In genomic region chr10:51344371-51344770, GRCh38 we compare ENCODE assay signal across 16 cellular contexts.
DNase-seq lines count a peak whose midpoint lies in the region; TF ChIP-seq lines count a peak whose summit lies in the region.
"Had no signal": no experiment of that assay in that cellular context is flagged by ENCODE, and none has a peak within 500 bp of the region (broad histone marks: within the 10 kb centered on the region; RNA-seq: fewer than 3 reads in every experiment).

No MANE protein-coding gene starts in this region.

- no peaks in the 10 kb centered on the region for H3K36me3 ChIP-seq in adipocyte (ENCODE audit: control insufficient read depth, insufficient read depth, low read length, severe bottlenecking)

- H3K9ac ChIP-seq in adipocyte (ENCODE audit: low read length), result no peak overlapping the region

- peak; percentile 44 for DNase-seq in HCEC 1CT
- peak; percentile 25 for DNase-seq in adipocyte (ENCODE audit: low read depth)
- DNase-seq in choroid plexus epithelial cell (ENCODE audit: low read depth), result peak; percentile 36
- DNase-seq in iris pigment epithelial cell (ENCODE audit: low read depth), result peak; percentile 5
- no peak for DNase-seq in RKO (ENCODE audit: low spot score)
- DNase-seq in NCI-H1930 (lab: John Stamatoyannopoulos, UW), result no peak
- no peak for DNase-seq in KG1 (lab: John Stamatoyannopoulos, UW)
- no peak for DNase-seq in NCI-H2081 (lab: John Stamatoyannopoulos, UW)
- DNase-seq: AML-193; Caco-2; CD4-positive, alpha-beta T cell; DMS79; GDM1; HFFc6 had no signal

- TF ChIP-seq CTCF in choroid plexus epithelial cell (conservative IDR thresholded peaks at IDR 0.05; ENCODE audit: low read depth, low read length), result no peak

- no peaks in the 10 kb centered on the region for H3K27me3 ChIP-seq in adipocyte (replicated peaks; ENCODE audit: control insufficient read depth, insufficient read depth, low read length)

- H3K4me1 ChIP-seq in adipocyte (ENCODE audit: control insufficient read depth, insufficient read depth, low read length), result no peaks in the 10 kb centered on the region
- H3K4me1 ChIP-seq: A549, Caco-2 had no signal

- H3K4me3 ChIP-seq in adipocyte (ENCODE audit: low read length) (no peak overlapping the region), choroid plexus epithelial cell (ENCODE audit: low read depth, low read length) (no peak overlapping the region)
- H3K4me3 ChIP-seq: A549, GM23338 had no signal

- H3K9me3 ChIP-seq in adipocyte (ENCODE audit: control insufficient read depth, low read length), result no peaks in the 10 kb centered on the region
- H3K9me3 ChIP-seq: A549, Caco-2 had no signal

Comparison
In these comparisons a context has a peak if more than half of its experiments do, and no peak if none do; other contexts are left out.
1. DNase-seq: peak in HCEC 1CT (single experiment), adipocyte (single experiment), choroid plexus epithelial cell (single experiment) and iris pigment epithelial cell (single experiment); none in RKO (single experiment), NCI-H1930 (0 of 2), KG1 (single experiment) and NCI-H2081 (0 of 2).